Comparison of ENCODE assay signal across 26 cellular contexts in genomic region chr6:3648724-3649123, GRCh38.
"Had no signal": no experiment of that assay in that cellular context is flagged by ENCODE, and none has a peak within 500 bp of the region (broad histone marks: within the 10 kb centered on the region; RNA-seq: fewer than 3 reads in every experiment).

No MANE protein-coding gene starts in this region.

- DNase-seq: islet precursor cell; left ventricle myocardium inferior; midbrain; mucosa of descending colon; naive thymus-derived CD4-positive, alpha-beta T cell; pancreas; posterior cingulate gyrus; retina; right cardiac atrium; stimulated activated CD4-positive, alpha-beta T cell treated with anti-CD3 and anti-CD28 coated beads, Interleukin-12 subunit alpha, Interleukin-12 subunit beta, amount 100 ng/mL, for 4 hours; stimulated activated CD4-positive, alpha-beta T cell treated with anti-CD3 and anti-CD28 coated beads, Interleukin-15, amount 100 ng/mL, for 24 hours; stimulated activated CD4-positive, alpha-beta T cell treated with anti-CD3 and anti-CD28 coated beads, Interleukin-2, amount 100 ng/mL, for 24 hours; stimulated activated CD4-positive, alpha-beta T cell treated with anti-CD3 and anti-CD28 coated beads, Interleukin-4, amount 100 ng/mL, for 1 hour; stimulated activated naive B cell treated with anti-CD40 and anti-IgM and Interleukin-4, amounts not matched to agents 10 μg/mL and 1 μg/mL and 100 μg/mL, for 72 hours; stimulated activated naive CD8-positive, alpha-beta T cell treated with anti-CD3 and anti-CD28 coated beads, Interleukin-15, Interleukin-2, amounts not matched to agents 100 U/mL and 50 U/mL, for 24 hours; stomach; testis; thyroid gland; transverse colon; upper lobe of left lung had no signal

- H3K27me3 ChIP-seq: pancreas, testis, thyroid gland, transverse colon, upper lobe of left lung, vagina had no signal

- H3K4me3 ChIP-seq: left ventricle myocardium inferior, lung, mucosa of descending colon, pancreas, prostate gland, skin epidermis, stomach, testis, thyroid gland, transverse colon, upper lobe of left lung, vagina had no signal

- H3K36me3 Mint-ChIP-seq: naive thymus-derived CD4-positive, alpha-beta T cell; natural killer cell treated with Interleukin-12 subunit alpha and Interleukin-12 subunit beta and Interleukin-15 and Interleukin-18, amount 100 ng/mL, for 72 hours; stimulated activated naive B cell treated with anti-CD40 and anti-IgM and Interleukin-4, amounts not matched to agents 10 μg/mL and 1 μg/mL and 100 μg/mL, for 72 hours had no signal

- H3K9me3 Mint-ChIP-seq: naive thymus-derived CD4-positive, alpha-beta T cell; natural killer cell treated with Interleukin-12 subunit alpha and Interleukin-12 subunit beta and Interleukin-15 and Interleukin-18, amount 100 ng/mL, for 72 hours; stimulated activated naive B cell treated with anti-CD40 and anti-IgM and Interleukin-4, amounts not matched to agents 10 μg/mL and 1 μg/mL and 100 μg/mL, for 72 hours had no signal

- H3K4me1 Mint-ChIP-seq: naive thymus-derived CD4-positive, alpha-beta T cell; stimulated activated naive B cell treated with anti-CD40 and anti-IgM and Interleukin-4, amounts not matched to agents 10 μg/mL and 1 μg/mL and 100 μg/mL, for 72 hours had no signal

- ATAC-seq: mucosa of descending colon; naive thymus-derived CD4-positive, alpha-beta T cell; natural killer cell treated with Interleukin-12 subunit alpha and Interleukin-12 subunit beta and Interleukin-15 and Interleukin-18, amount 100 ng/mL, for 72 hours; pancreas; right cardiac atrium; sciatic nerve; stimulated activated naive B cell treated with anti-CD40 and anti-IgM and Interleukin-4, amounts not matched to agents 10 μg/mL and 1 μg/mL and 100 μg/mL, for 72 hours; stimulated activated naive CD8-positive, alpha-beta T cell treated with anti-CD3 and anti-CD28 coated beads, Interleukin-15, Interleukin-2, amounts not matched to agents 100 U/mL and 50 U/mL, for 24 hours had no signal

- H3K36me3 ChIP-seq: left ventricle myocardium inferior, pancreas, prostate gland, stomach, thyroid gland, transverse colon, upper lobe of left lung, vagina had no signal

- H3K4me3 Mint-ChIP-seq: naive thymus-derived CD4-positive, alpha-beta T cell; natural killer cell treated with Interleukin-12 subunit alpha and Interleukin-12 subunit beta and Interleukin-15 and Interleukin-18, amount 100 ng/mL, for 72 hours; stimulated activated naive B cell treated with anti-CD40 and anti-IgM and Interleukin-4, amounts not matched to agents 10 μg/mL and 1 μg/mL and 100 μg/mL, for 72 hours had no signal

- H3K27ac ChIP-seq: left ventricle myocardium inferior, pancreas, prostate gland, skin epidermis, stomach, testis, thyroid gland, transverse colon, upper lobe of left lung, vagina had no signal

- H3K27ac Mint-ChIP-seq: naive thymus-derived CD4-positive, alpha-beta T cell; natural killer cell treated with Interleukin-12 subunit alpha and Interleukin-12 subunit beta and Interleukin-15 and Interleukin-18, amount 100 ng/mL, for 72 hours; stimulated activated naive B cell treated with anti-CD40 and anti-IgM and Interleukin-4, amounts not matched to agents 10 μg/mL and 1 μg/mL and 100 μg/mL, for 72 hours had no signal

- H3K9me3 ChIP-seq: mucosa of descending colon, pancreas, prostate gland, stomach, testis, thyroid gland, transverse colon, upper lobe of left lung, vagina had no signal

- H3K4me1 ChIP-seq: left ventricle myocardium inferior, pancreas, prostate gland, stomach, testis, transverse colon, upper lobe of left lung, vagina had no signal
